8 cellular contexts compared by ENCODE assay signal in the genomic region with DNA sequence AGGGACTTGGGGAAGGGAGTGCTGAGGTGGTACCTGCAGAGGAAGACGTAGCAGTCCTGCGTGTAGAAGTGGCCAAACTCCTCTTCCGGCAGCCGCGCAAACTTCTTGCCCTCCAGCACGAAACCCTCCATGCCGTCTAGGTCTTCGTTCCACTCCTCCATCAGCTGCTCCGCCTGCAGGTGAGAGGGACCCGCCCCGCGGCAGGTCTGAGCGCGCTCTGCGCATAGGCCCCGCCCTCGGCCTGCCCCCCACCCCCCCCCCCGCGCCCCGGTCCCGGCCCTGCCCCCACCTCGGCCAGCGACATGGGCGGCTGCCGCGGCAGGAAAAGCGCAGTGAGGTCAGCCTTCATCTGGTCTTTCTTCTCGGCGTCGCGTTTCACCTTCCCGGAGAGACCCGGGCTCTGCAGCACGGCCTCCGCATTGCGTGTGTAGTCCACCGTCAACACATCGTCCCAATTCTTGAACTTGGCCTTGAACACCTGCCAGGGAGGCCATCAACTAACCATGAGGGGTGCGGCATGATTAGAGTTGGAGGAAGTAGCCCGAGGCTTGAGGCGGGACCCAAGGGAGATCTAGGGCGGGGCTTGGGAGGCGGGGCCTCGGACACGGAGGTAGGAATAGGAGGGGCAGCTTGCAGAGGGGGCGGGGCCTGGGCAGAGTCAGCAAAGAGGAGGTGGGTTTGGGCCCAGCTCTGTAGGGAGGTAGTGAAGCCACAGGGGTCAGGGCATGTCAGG. TPM values are rescaled to one million over a fixed set of nuclear protein-coding genes. Genes with fewer than 3 reads are reported as not detected.
DNase-seq lines count a peak whose midpoint lies in the region; ATAC-seq and TF ChIP-seq lines count a peak whose summit lies in the region.

No MANE protein-coding gene starts in this region.

- BruUV-seq in HCT116 (replicated peaks; lab: Mats Ljungman, UMichigan): no TSS peak

- 25 to 54% methylated on average over 10 to 46 of the region's 46 CpGs for WGBS in endodermal cell (ENCODE audit: insufficient coverage in 1 of 2, insufficient read length in 1 of 2), 2 experiments

- H3K36me3 Mint-ChIP-seq in endodermal cell (ENCODE audit: low read depth) (peaks cover 71% of the 10 kb centered on the region), naive B cell (peaks cover 5 to 20% of the 10 kb centered on the region in 2 donors)

- H3K4me2 ChIP-seq in HCT116 (ENCODE audit: low read length): no peak overlapping the region; the same call in 1 of the 2 replicates

- POLR2A ChIA-PET in HCT116 (lab: Charles Lee): no interaction called here

- peaks cover 6% of the 10 kb centered on the region; the same call in 1 of the 2 replicates for H4K20me1 ChIP-seq in HCT116 (ENCODE audit: insufficient read depth)

- peaks cover 20 to 47% of the 10 kb centered on the region in 2 experiments for H3K36me3 ChIP-seq in HCT116 (ENCODE audit: control insufficient read depth in 1 of 2, insufficient read depth in 2 of 2, low read length in 2 of 2)
- H3K36me3 ChIP-seq in Peyer's patch: peaks cover 0 to 82% (median 0%) of the 10 kb centered on the region in 3 donors
- H3K36me3 ChIP-seq in endodermal cell (ENCODE audit: control insufficient read depth, insufficient read depth, low read length): peaks cover 70% of the 10 kb centered on the region

- no peaks in the 10 kb centered on the region for H3K9me2 ChIP-seq in HCT116 (ENCODE audit: insufficient read depth)

- H3K4me3 Mint-ChIP-seq in endodermal cell: peak overlapping the region; percentile 63
- H3K4me3 Mint-ChIP-seq in naive B cell: peak overlapping the region in 1 of 8 donors; percentile 16

- H3K27me3 ChIP-seq in HCT116 (ENCODE audit: insufficient read depth, low read length) (no peaks in the 10 kb centered on the region), Peyer's patch (no peaks in the 10 kb centered on the region), endodermal cell (ENCODE audit: control insufficient read depth, insufficient read depth, low read length, poor library complexity, severe bottlenecking) (no peaks in the 10 kb centered on the region)

- H3K27ac Mint-ChIP-seq in endodermal cell (peak overlapping the region; percentile 99), naive B cell (peak overlapping the region in 2 of 6 donors; percentile 69 to 80)

- H3K4me3 ChIP-seq in HCT116 (replicated peaks in 1 of 2; ENCODE audit: low read depth in 1 of 2, low read length in 2 of 2): no peak overlapping the region
- peak overlapping the region in 1 of 4 donors; percentile 33 for H3K4me3 ChIP-seq in Peyer's patch
- no peak overlapping the region for H3K4me3 ChIP-seq in endodermal cell (ENCODE audit: low read length)

- H3K9ac ChIP-seq in HCT116 (ENCODE audit: low read length) (no peak overlapping the region), endodermal cell (ENCODE audit: extremely low read depth, low read length, poor library complexity, severe bottlenecking) (no peak overlapping the region)

- peak overlapping the region; percentile 39; the same call in 1 of the 2 replicates for H3K27ac ChIP-seq in HCT116 (ENCODE audit: low read depth, low read length)
- H3K27ac ChIP-seq in Peyer's patch: peak overlapping the region in 2 of 4 donors; percentile 52 to 74
- H3K27ac ChIP-seq in endodermal cell (ENCODE audit: low read depth, low read length): no peak overlapping the region

- CTCF ChIA-PET in HCT116 (lab: Charles Lee): interaction anchor here (1.1 kb wide), 1 partner anchor 75 kb away, joined by 5 read pairs; no protein-coding TSS in a partner anchor

- H3K27me3 Mint-ChIP-seq in endodermal cell (ENCODE audit: insufficient read depth) (no peaks in the 10 kb centered on the region), naive B cell (no peaks in the 10 kb centered on the region)

- H3K79me2 ChIP-seq in HCT116 (ENCODE audit: insufficient read depth, low read length): no peaks in the 10 kb centered on the region

- TF ChIP-seq POLR2A in HCT116 (IDR thresholded peaks at IDR 0.05; ENCODE audit: borderline replicate concordance, extremely low read depth, insufficient read depth, insufficient read length) (no peak), Peyer's patch (IDR thresholded peaks at IDR 0.05) (no peak)

- H3K4me1 ChIP-seq in HCT116 (ENCODE audit: control insufficient read depth in 1 of 2, insufficient read depth in 2 of 2, low read length in 2 of 2) (peaks cover 0 to 12% of the 10 kb centered on the region in 2 experiments; a peak in 2 of 4 replicates), Peyer's patch (peaks cover 0 to 26% (median 0%) of the 10 kb centered on the region in 4 donors), endodermal cell (ENCODE audit: control insufficient read depth, insufficient read depth, low read length) (no peaks in the 10 kb centered on the region)

- peak; percentile 75 for ATAC-seq in HCT116
- ATAC-seq in naive B cell (ENCODE audit: low read depth in 2 of 2): peak; percentile 59 to 60
- ATAC-seq in GM21360 (IDR thresholded peaks at IDR 0.05; ENCODE audit: unreplicated experiment): no peak
- ATAC-seq in GM21390 (IDR thresholded peaks at IDR 0.05; ENCODE audit: unreplicated experiment): no peak
- ATAC-seq in GM21515 (IDR thresholded peaks at IDR 0.05; ENCODE audit: unreplicated experiment): no peak

- H3K4me1 Mint-ChIP-seq in endodermal cell: peaks cover 6% of the 10 kb centered on the region
- H3K4me1 Mint-ChIP-seq in naive B cell: peaks cover 6 to 8% (median 8%) of the 10 kb centered on the region in 3 donors

- TF ChIP-seq CTCF in HCT116 (IDR thresholded peaks at IDR 0.05 in 2 of 3, conservative IDR thresholded peaks at IDR 0.05 in 1 of 3; ENCODE audit: borderline replicate concordance in 1 of 3, insufficient read depth in 1 of 3, low read depth in 2 of 3, low read length in 2 of 3) (no peak), Peyer's patch (IDR thresholded peaks at IDR 0.05) (no peak), endodermal cell (conservative IDR thresholded peaks at IDR 0.05) (no peak)

- RAD21 ChIA-PET in HCT116 (lab: Charles Lee; ENCODE audit: low non-redundant PET in 1 of 2, low total read pairs in 2 of 2, uncharacterized antibody in 2 of 2, unreplicated experiment in 2 of 2): no interaction called here

- no peaks in the 10 kb centered on the region for H3K9me3 Mint-ChIP-seq in endodermal cell
- H3K9me3 Mint-ChIP-seq in naive B cell: no peaks in the 10 kb centered on the region

- DNase-seq in AG08396 (ENCODE audit: low spot score): peak; percentile 64
- no peak for DNase-seq in HCT116 (ENCODE audit: low read depth, low spot score)
- DNase-seq in Peyer's patch: peak; percentile 37 to 94 (median 92)
- peak; percentile 99 for DNase-seq in endodermal cell
- peak; percentile 17 for DNase-seq in naive B cell

- no peak overlapping the region for H2AFZ ChIP-seq in HCT116 (ENCODE audit: low read depth, low read length, poor library complexity, severe bottlenecking)

- intact Hi-C loops in HCT116 (cut with micrococcal nuclease): no loop called here

- H3K9me3 ChIP-seq in HCT116 (ENCODE audit: control insufficient read depth in 1 of 2, insufficient read depth in 1 of 2, low read depth in 1 of 2, low read length in 2 of 2) (no peaks in the 10 kb centered on the region), Peyer's patch (no peaks in the 10 kb centered on the region), endodermal cell (ENCODE audit: control insufficient read depth, low read length) (no peaks in the 10 kb centered on the region)

- TF ChIP-seq RAD21 in HCT116 (IDR thresholded peaks at IDR 0.05; ENCODE audit: low read depth): no peak

TF ChIP-seq in HCT116, 20 proteins besides CTCF, POLR2A, EP300 and RAD21:
- TF ChIP-seq CBX3 (IDR thresholded peaks at IDR 0.05; ENCODE audit: low read depth) (no peak), TCF7L2 (IDR thresholded peaks at IDR 0.05; ENCODE audit: borderline replicate concordance, extremely low read depth, insufficient read depth, insufficient read length) (peak; percentile 78), SIN3A (IDR thresholded peaks at IDR 0.05; ENCODE audit: low read depth) (no peak), SRF (IDR thresholded peaks at IDR 0.05; ENCODE audit: low read depth) (no peak)
TF ChIP-seq in HCT116: peak in this region for 1.

RNA-seq across cellular contexts. Expression of a gene that starts 11.5 kb away (rescaled TPM):
- 264 TPM for total RNA-seq in HCT116 (2021; ENCODE audit: unreplicated experiment)
- polyA plus RNA-seq in HCT116 (2012): 312 and 354 TPM in 2 replicates
- 100 to 1,000 TPM; 311 to 538 (median 419) TPM for total RNA-seq in Peyer's patch
- 100 to 1,000 TPM; 299 to 335 TPM for total RNA-seq in endodermal cell
- polyA plus RNA-seq in endodermal cell (2013, experiment 1 of 2): 143 TPM
- 127 TPM for polyA plus RNA-seq in endodermal cell (2013, experiment 2 of 2)
- 100 to 1,000 TPM in 3 of 6 donors, 10 to 100 TPM in 3; 80.0 to 169 (median 98.4) TPM for polyA plus RNA-seq in naive B cell (ENCODE audit: low read depth in 6 of 6)

RNA-seq across cellular contexts. Expression of a gene that starts 13.4 kb away (rescaled TPM):
- total RNA-seq in HCT116 (2021; ENCODE audit: unreplicated experiment) (9.3 TPM), Peyer's patch (10 to 100 TPM in 3 of 4 donors, 1 to 10 TPM in 1; 3.3 to 49.6 (median 22.9) TPM), endodermal cell (10 to 100 TPM; 15.3 to 19.6 TPM)
- polyA plus RNA-seq in HCT116 (2012): 7.3 and 9.9 TPM in 2 replicates
- polyA plus RNA-seq in endodermal cell (2013, experiment 1 of 2): 6.2 TPM
- 6.0 TPM for polyA plus RNA-seq in endodermal cell (2013, experiment 2 of 2)
- 10 to 100 TPM in 3 of 6 donors, 1 to 10 TPM in 3; 3.2 to 13.8 (median 9.9) TPM for polyA plus RNA-seq in naive B cell (ENCODE audit: low read depth in 6 of 6)

RNA-seq across cellular contexts. Expression of a gene that starts 21.6 kb away (rescaled TPM):
- total RNA-seq in HCT116 (2021; ENCODE audit: unreplicated experiment) (44.3 TPM), Peyer's patch (10 to 100 TPM in 3 of 4 donors, 1 to 10 TPM in 1; 7.5 to 19.0 (median 15.4) TPM), endodermal cell (10 to 100 TPM; 66.3 to 69.3 TPM)
- 31.7 and 34.1 TPM in 2 replicates for polyA plus RNA-seq in HCT116 (2012)
- polyA plus RNA-seq in endodermal cell (2013, experiment 1 of 2): 106 TPM
- 99.6 TPM for polyA plus RNA-seq in endodermal cell (2013, experiment 2 of 2)
- 1 to 10 TPM in 2 of 6 donors, under 1 TPM in 3, not detected in 1; 0.38 to 1.4 (median 0.86) TPM for polyA plus RNA-seq in naive B cell (ENCODE audit: low read depth in 6 of 6)

Comparison
In these comparisons a context has a peak if more than half of its experiments do, and no peak if none do; other contexts are left out.
1. ATAC-seq: peak in HCT116 (single experiment) and naive B cell (2 of 2); none in GM21360 (single experiment), GM21390 (single experiment) and GM21515 (single experiment).